In the genomic region with DNA sequence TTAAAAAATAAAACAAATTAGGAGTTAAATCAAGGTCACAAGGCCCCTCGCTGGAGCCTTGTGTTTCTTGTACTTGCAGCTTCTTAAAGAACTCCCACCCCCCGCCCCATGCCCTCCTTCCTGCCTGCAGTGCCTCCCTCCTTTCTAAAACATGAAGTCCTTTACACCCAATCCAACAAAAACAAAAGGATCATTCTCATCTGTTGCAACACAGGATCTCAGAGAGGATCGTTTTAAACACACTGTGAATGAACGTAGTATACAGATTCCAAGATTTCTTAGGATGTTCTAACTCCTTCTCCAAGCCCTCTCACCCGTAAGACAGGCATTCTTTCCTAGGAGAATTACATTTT, we compare ENCODE assay signal across 17 cellular contexts. TPM values are rescaled to one million over a fixed set of nuclear protein-coding genes. Genes with fewer than 3 reads are reported as not detected.
DNase-seq lines count a peak whose midpoint lies in the region; ATAC-seq and TF ChIP-seq lines count a peak whose summit lies in the region.
"Had no signal": no experiment of that assay in that cellular context is flagged by ENCODE, and none has a peak within 500 bp of the region (broad histone marks: within the 10 kb centered on the region; RNA-seq: fewer than 3 reads in every experiment).

No MANE protein-coding gene starts in this region.

- ATAC-seq in GM23338 = no peak
- ATAC-seq in GM18867 (IDR thresholded peaks at IDR 0.05; ENCODE audit: unreplicated experiment) = no peak
- ATAC-seq in HG03460 (IDR thresholded peaks at IDR 0.05; ENCODE audit: unreplicated experiment) = no peak
- ATAC-seq: GM12878; left ventricle myocardium superior; naive thymus-derived CD8-positive, alpha-beta T cell; Panc1; right lobe of liver had no signal

- POLR2A ChIA-PET in SK-N-SH (lab: Yijun Ruan, JAX) = no interaction called here

- no peaks in the 10 kb centered on the region for H3K79me2 ChIP-seq in GM23338 (replicated peaks; ENCODE audit: insufficient read depth)
- H3K79me2 ChIP-seq in SK-N-SH (ENCODE audit: insufficient read depth) = no peaks in the 10 kb centered on the region

- H2AFZ ChIP-seq in GM23338 (peak overlapping the region; percentile 79), SK-N-SH (ENCODE audit: low read depth) (no peak overlapping the region)

- CTCF ChIA-PET in SK-N-SH (lab: Yijun Ruan, JAX) = interaction anchor here (1.2 to 2.3 kb wide), 2 partner anchors 233 to 292 kb away, joined by 3 to 8 read pairs; no protein-coding TSS in a partner anchor

- H3K9me3 ChIP-seq in suprapubic skin (no peaks in the 10 kb centered on the region), SK-N-SH (no peaks in the 10 kb centered on the region)
- H3K9me3 ChIP-seq: right lobe of liver had no signal

- peaks cover 20% of the 10 kb centered on the region for H3K4me1 Mint-ChIP-seq in GM23338
- H3K4me1 Mint-ChIP-seq: CD4-positive, CD25-positive, alpha-beta regulatory T cell had no signal

- DNase-seq in GM23338 (ENCODE audit: low spot score) (no peak), cerebellar cortex (ENCODE audit: low spot score) (peak; percentile 22), globus pallidus (ENCODE audit: low spot score) (peak; percentile 39), suprapubic skin (ENCODE audit: low spot score in 2 of 2) (no peak), SK-N-SH (no peak), NCI-H82 (lab: John Stamatoyannopoulos, UW) (no peak)
- DNase-seq: CD4-positive, CD25-positive, alpha-beta regulatory T cell; left ventricle myocardium superior; naive thymus-derived CD8-positive, alpha-beta T cell; NCI-H1694 treated with DMSO at 0.1 percent for 48 hours; NCI-H524 treated with DMSO at 0.1 percent for 48 hours; right lobe of liver had no signal

- H3K4me2 ChIP-seq in GM23338 = 0 out of 2 replicates have a peak overlapping the region, but pooled peaks have one; percentile 21
- no peak overlapping the region for H3K4me2 ChIP-seq in SK-N-SH

- 36% methylated on average over 5 of the region's 5 CpGs for WGBS in suprapubic skin
- 70% methylated on average over 5 of the region's 5 CpGs for WGBS in SK-N-SH (ENCODE audit: low lambda C conversion rate)

- no peak for TF ChIP-seq CTCF in GM23338 (conservative IDR thresholded peaks at IDR 0.05; ENCODE audit: low read depth in 2 of 2)
- TF ChIP-seq CTCF in suprapubic skin (IDR thresholded peaks at IDR 0.05) = no peak
- no peak for TF ChIP-seq CTCF in SK-N-SH (IDR thresholded peaks at IDR 0.05)

- H3K36me3 ChIP-seq in GM23338 (ENCODE audit: insufficient read depth) (no peaks in the 10 kb centered on the region), suprapubic skin (no peaks in the 10 kb centered on the region), SK-N-SH (replicated peaks in 1 of 2; ENCODE audit: control insufficient read depth in 1 of 2, insufficient read depth in 2 of 2, low read length in 1 of 2) (no peaks in the 10 kb centered on the region)
- H3K36me3 ChIP-seq: right lobe of liver had no signal

- no peak for TF ChIP-seq POLR2A in suprapubic skin (IDR thresholded peaks at IDR 0.05)

- no peak overlapping the region for H3K27ac ChIP-seq in GM23338 (ENCODE audit: low read depth)
- H3K27ac ChIP-seq in suprapubic skin = peak overlapping the region; percentile 16
- H3K27ac ChIP-seq in SK-N-SH (ENCODE audit: low read depth in 2 of 2, low read length in 1 of 2) = no peak overlapping the region
- H3K27ac ChIP-seq: right lobe of liver had no signal

- H3K9me2 ChIP-seq in GM23338 (ENCODE audit: insufficient read depth) (0 out of 2 replicates have a peak, but pooled peaks cover 7% of the 10 kb centered on the region), SK-N-SH (no peaks in the 10 kb centered on the region)

- no peak for TF ChIP-seq EP300 in suprapubic skin (IDR thresholded peaks at IDR 0.05)
- no peak for TF ChIP-seq EP300 in SK-N-SH (IDR thresholded peaks at IDR 0.05; ENCODE audit: borderline replicate concordance in 1 of 2, low read depth in 1 of 2, low read length in 1 of 2)

- H3K27me3 Mint-ChIP-seq in GM23338 (ENCODE audit: insufficient read depth, low read depth, poor library complexity) = no peaks in the 10 kb centered on the region

- H3K27me3 ChIP-seq in GM23338 (ENCODE audit: insufficient read depth) (no peaks in the 10 kb centered on the region), suprapubic skin (no peaks in the 10 kb centered on the region), SK-N-SH (ENCODE audit: insufficient read depth) (no peaks in the 10 kb centered on the region; the same call in 1 of the 2 replicates)
- H3K27me3 ChIP-seq: right lobe of liver had no signal

- no peak overlapping the region for H3K4me3 Mint-ChIP-seq in GM23338
- H3K4me3 Mint-ChIP-seq: CD4-positive, CD25-positive, alpha-beta regulatory T cell; naive thymus-derived CD8-positive, alpha-beta T cell had no signal

- H3F3A ChIP-seq in GM23338 (replicated peaks; ENCODE audit: low read depth) (no peaks in the 10 kb centered on the region), SK-N-SH (replicated peaks; ENCODE audit: insufficient read depth) (no peaks in the 10 kb centered on the region)

- TF ChIP-seq RAD21 in SK-N-SH (IDR thresholded peaks at IDR 0.05; ENCODE audit: low read length) = no peak

- H3K4me3 ChIP-seq in GM23338 (no peak overlapping the region), suprapubic skin (no peak overlapping the region), SK-N-SH (ENCODE audit: low read depth in 2 of 2, low read length in 1 of 2) (no peak overlapping the region)
- H3K4me3 ChIP-seq: GM12878, right lobe of liver had no signal

- H3K4me1 ChIP-seq in GM23338 (ENCODE audit: insufficient read depth) = peaks cover 36% of the 10 kb centered on the region
- H3K4me1 ChIP-seq in suprapubic skin = peaks cover 33% of the 10 kb centered on the region
- peaks cover 0 to 5% of the 10 kb centered on the region in 2 experiments; a peak in 2 of 4 replicates for H3K4me1 ChIP-seq in SK-N-SH (ENCODE audit: control insufficient read depth in 1 of 2, insufficient read depth in 2 of 2, low read depth in 1 of 2, low read length in 1 of 2)

- H4K20me1 ChIP-seq in GM23338 (replicated peaks; ENCODE audit: insufficient read depth) (no peaks in the 10 kb centered on the region), SK-N-SH (ENCODE audit: insufficient read depth) (no peaks in the 10 kb centered on the region)

- no peaks in the 10 kb centered on the region; the same call in 2 of the 3 replicates for H3K9me3 Mint-ChIP-seq in GM23338
- H3K9me3 Mint-ChIP-seq: CD4-positive, CD25-positive, alpha-beta regulatory T cell; naive thymus-derived CD8-positive, alpha-beta T cell had no signal

- no peak overlapping the region; the same call in 1 of the 2 replicates for H3K27ac Mint-ChIP-seq in GM23338
- H3K27ac Mint-ChIP-seq: CD4-positive, CD25-positive, alpha-beta regulatory T cell had no signal

- no peak overlapping the region for H3K9ac ChIP-seq in SK-N-SH

- no peaks in the 10 kb centered on the region; the same call in 2 of the 3 replicates for H3K36me3 Mint-ChIP-seq in GM23338 (ENCODE audit: low read depth)
- H3K36me3 Mint-ChIP-seq: CD4-positive, CD25-positive, alpha-beta regulatory T cell had no signal

TF ChIP-seq in GM23338, 12 proteins besides CTCF, POLR2A, EP300 and RAD21:
- no peak for TF ChIP-seq CREB1 (CRISPR knock-in tag; IDR thresholded peaks at IDR 0.05; ENCODE audit: low read depth)

TF ChIP-seq in SK-N-SH, 30 proteins besides CTCF, POLR2A, EP300 and RAD21:
- no peak for TF ChIP-seq FOXJ3 (CRISPR knock-in tag; IDR thresholded peaks at IDR 0.05)
- TF ChIP-seq RFX5 (IDR thresholded peaks at IDR 0.05; ENCODE audit: low read length) = no peak
- no peak for TF ChIP-seq CHD2 (IDR thresholded peaks at IDR 0.05; ENCODE audit: low read length, partially characterized antibody)
- TF ChIP-seq TEAD4 (IDR thresholded peaks at IDR 0.05; ENCODE audit: borderline replicate concordance, insufficient read depth) = no peak
- TF ChIP-seq, protein P1, sequence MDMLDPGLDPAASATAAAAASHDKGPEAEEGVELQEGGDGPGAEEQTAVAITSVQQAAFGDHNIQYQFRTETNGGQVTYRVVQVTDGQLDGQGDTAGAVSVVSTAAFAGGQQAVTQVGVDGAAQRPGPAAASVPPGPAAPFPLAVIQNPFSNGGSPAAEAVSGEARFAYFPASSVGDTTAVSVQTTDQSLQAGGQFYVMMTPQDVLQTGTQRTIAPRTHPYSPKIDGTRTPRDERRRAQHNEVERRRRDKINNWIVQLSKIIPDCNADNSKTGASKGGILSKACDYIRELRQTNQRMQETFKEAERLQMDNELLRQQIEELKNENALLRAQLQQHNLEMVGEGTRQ (IDR thresholded peaks at IDR 0.05; ENCODE audit: borderline replicate concordance, low read depth, low read length) = no peak
- no peak for TF ChIP-seq GATA2 (CRISPR knock-in tag; IDR thresholded peaks at IDR 0.05)
- no peak for TF ChIP-seq SIN3A (IDR thresholded peaks at IDR 0.05; ENCODE audit: borderline replicate concordance, low read depth, low read length)
- TF ChIP-seq POLR2AphosphoS5 (IDR thresholded peaks at IDR 0.05; ENCODE audit: low read depth, low read length) = no peak

RNA-seq across cellular contexts. Expression of gene MRO, which starts 1.9 kb away (rescaled TPM):
- total RNA-seq in GM23338 (2014; rRNA removed; shearing (Covaris generic)) = 0.80 and 2.0 TPM in 2 replicates
- 0.68 and 0.78 TPM in 2 replicates for polyA plus RNA-seq in GM23338 (2016; fragmentation: Nextera tagmentation; extraction: Ambion mirVana)
- under 1 TPM in 2 of 4 donors, not detected in 2; 0.26 to 0.59 TPM for total RNA-seq in suprapubic skin
- polyA plus RNA-seq in SK-N-SH (2012; rRNA removed) = not detected in 2 replicates
- polyA plus RNA-seq in SK-N-SH (2012; cell fraction: cytosol; rRNA removed) = 0.01 TPM in 2 replicates
- not detected in 2 replicates for polyA plus RNA-seq in SK-N-SH (2012; cell fraction: nucleus; rRNA removed)
- total RNA-seq: bronchial epithelial cell; CD4-positive, CD25-positive, alpha-beta regulatory T cell; GM12878; naive thymus-derived CD8-positive, alpha-beta T cell had no signal
- polyA plus RNA-seq: CD4-positive, CD25-positive, alpha-beta regulatory T cell; naive thymus-derived CD8-positive, alpha-beta T cell had no signal

Comparison
In these comparisons a context has a peak if more than half of its experiments do, and no peak if none do; other contexts are left out.
1. DNase-seq: peak in cerebellar cortex (single experiment) and globus pallidus (single experiment); none in GM23338 (single experiment), suprapubic skin (0 of 2), SK-N-SH (single experiment) and NCI-H82 (single experiment).